ENCODE assay signal across 35 cellular contexts in genomic region chr2:76175295-76175694, GRCh38.
"Had no signal": no experiment of that assay in that cellular context is flagged by ENCODE, and none has a peak within 500 bp of the region (broad histone marks: within the 10 kb centered on the region; RNA-seq: fewer than 3 reads in every experiment).

No MANE protein-coding gene starts in this region.

- H3K4me2 ChIP-seq: KMS-11 had no signal

- H3K36me3 ChIP-seq: MG63 had no signal

- H3K9ac ChIP-seq: KMS-11 had no signal

- H3K9me3 ChIP-seq: MG63 had no signal

- H3K27me3 ChIP-seq: MG63 had no signal

- H3K27ac ChIP-seq: KMS-11 had no signal

- DNase-seq: Karpas-422, Kasumi-1, KG1, MG63, MM.1S, MV-4-11, NCI-H1048, NCI-H1092, NCI-H1092 treated with DMSO at 0.1 percent for 48 hours, NCI-H1105, NCI-H1105 treated with DMSO at 0.1 percent for 48 hours, NCI-H1417, NCI-H1417 treated with DMSO at 0.1 percent for 48 hours, NCI-H1436, NCI-H1436 treated with DMSO at 0.1 percent for 48 hours, NCI-H146, NCI-H1694, NCI-H1694 treated with DMSO at 0.1 percent for 48 hours, NCI-H187, NCI-H187 treated with DMSO at 0.1 percent for 48 hours, NCI-H1930, NCI-H2029, NCI-H2029 treated with DMSO at 0.1 percent for 48 hours, NCI-H2081, NCI-H2081 treated with DMSO at 0.1 percent for 48 hours, NCI-H2107, NCI-H2171, NCI-H2171 treated with DMSO at 0.1 percent for 48 hours, NCI-H2227 treated with DMSO at 0.1 percent for 48 hours, NCI-H226, NCI-H345, NCI-H446, NCI-H446 treated with DMSO at 0.1 percent for 48 hours, NCI-H510A had no signal

- H3K4me3 ChIP-seq: MG63 had no signal
